In the genomic region with DNA sequence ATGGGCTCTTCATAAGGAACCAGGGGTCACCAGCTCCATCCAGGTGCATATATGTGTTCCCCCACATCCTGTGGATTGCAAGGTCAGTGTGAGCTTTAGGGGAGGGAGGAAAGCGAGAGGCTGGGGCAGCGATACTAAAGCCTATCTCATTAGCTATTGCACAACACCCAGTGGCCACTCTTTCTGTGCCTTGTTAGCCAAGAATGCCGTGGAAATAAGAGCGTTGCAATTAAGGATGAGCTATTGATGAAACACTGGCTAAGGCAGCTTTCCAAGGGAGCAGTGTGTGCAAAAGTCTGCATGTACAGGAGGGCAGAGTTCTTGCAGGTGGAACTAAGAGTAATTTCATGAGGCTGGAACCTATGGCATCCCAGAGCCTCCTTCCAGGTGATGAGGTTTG, we compare ENCODE assay signal across 20 cellular contexts. TPM values are rescaled to one million over a fixed set of nuclear protein-coding genes. Genes with fewer than 3 reads are reported as not detected.
A peak's percentile ranks its signal among the peaks of the same experiment; 100 is the strongest.
DNase-seq lines count a peak whose midpoint lies in the region; ATAC-seq, FAIRE-seq and TF ChIP-seq lines count a peak whose summit lies in the region.
"Had no signal": no experiment of that assay in that cellular context is flagged by ENCODE, and none has a peak within 500 bp of the region (broad histone marks: within the 10 kb centered on the region; RNA-seq: fewer than 3 reads in every experiment).

No MANE protein-coding gene starts in this region.

- no peak for TF ChIP-seq RAD21 in H1 (IDR thresholded peaks at IDR 0.05 in 1 of 2, conservative IDR thresholded peaks at IDR 0.05 in 1 of 2; ENCODE audit: low read depth in 2 of 2, low read length in 2 of 2)

- no peak for TF ChIP-seq POLR2A in H1 (IDR thresholded peaks at IDR 0.05; ENCODE audit: control extremely low read depth in 1 of 2, low read depth in 2 of 2, low read length in 2 of 2)

- peaks cover 0 to 13% (median 0%) of the 10 kb centered on the region in 4 experiments; a peak in 2 of 8 replicates for H3K36me3 ChIP-seq in H1 (ENCODE audit: control insufficient read depth in 2 of 4, insufficient read depth in 4 of 4, low read length in 3 of 4)
- H3K36me3 ChIP-seq: HAP-1 had no signal

- no peaks in the 10 kb centered on the region; the same call in 1 of the 2 replicates for H3K23me2 ChIP-seq in H1 (ENCODE audit: low read depth, low read length)

- H3K27ac ChIP-seq in H1 (ENCODE audit: low read depth, low read length) = peak overlapping the region; percentile 48; the same call in 1 of the 2 replicates
- H3K27ac ChIP-seq: 22Rv1, GM23248 had no signal

- peak overlapping the region; percentile 34; the same call in 1 of the 2 replicates for H3K18ac ChIP-seq in H1 (ENCODE audit: extremely low read depth, low read length)

- DNase-seq in activated naive CD4-positive, alpha-beta T cell treated with anti-CD3 and anti-CD28 coated beads, Interleukin-2, amount 50 U/mL, for 72 hours (ENCODE audit: low spot score in 2 of 2) = no peak
- DNase-seq in T-helper 17 cell (no peak), H1 (ENCODE audit: low read depth in 1 of 2, low spot score in 2 of 2) (no peak), Right ventricle myocardium superior (no peak)
- DNase-seq in stimulated activated effector memory CD8-positive, alpha-beta T cell treated with anti-CD3 and anti-CD28 coated beads, Interleukin-12 subunit alpha, Interleukin-12 subunit beta, amount 100 ng/mL, for 72 hours (ENCODE audit: low spot score in 2 of 2) = no peak
- DNase-seq: Caco-2; CD8-positive, alpha-beta T cell; DND-41; GDM1; GM23248; KBM-7 had no signal

- no peaks in the 10 kb centered on the region for H3K9me3 ChIP-seq in T-helper 17 cell (ENCODE audit: control insufficient read depth, low read length, poor library complexity, severe bottlenecking)
- no peaks in the 10 kb centered on the region for H3K9me3 ChIP-seq in H1 (ENCODE audit: insufficient read depth in 2 of 2, low read depth in 1 of 2, low read length in 1 of 2)
- H3K9me3 ChIP-seq: Caco-2, HAP-1 had no signal

- peak overlapping the region; percentile 93; the same call in 1 of the 2 replicates for H2BK5ac ChIP-seq in H1 (ENCODE audit: low read depth, low read length)

- no peaks in the 10 kb centered on the region for H3K9me3 Mint-ChIP-seq in activated naive CD4-positive, alpha-beta T cell treated with anti-CD3 and anti-CD28 coated beads, Interleukin-2, amount 50 U/mL, for 24 hours
- no peaks in the 10 kb centered on the region for H3K9me3 Mint-ChIP-seq in activated naive CD4-positive, alpha-beta T cell treated with anti-CD3 and anti-CD28 coated beads, Interleukin-2, amount 50 U/mL, for 72 hours
- no peaks in the 10 kb centered on the region for H3K9me3 Mint-ChIP-seq in stimulated activated effector memory CD8-positive, alpha-beta T cell treated with anti-CD3 and anti-CD28 coated beads, Interleukin-12 subunit alpha, Interleukin-12 subunit beta, amount 100 ng/mL, for 72 hours
- H3K9me3 Mint-ChIP-seq: CD14-positive monocyte; CD8-positive, alpha-beta T cell had no signal

- CTCF ChIA-PET in H1 (lab: Charles Lee; ENCODE audit: partially characterized antibody) = interaction anchor here (0.7 to 1.7 kb wide), 3 partner anchors 10 to 378 kb away, joined by 3 to 4 read pairs (median 3); no protein-coding TSS in a partner anchor

- H3K56ac ChIP-seq in H1 (replicated peaks; ENCODE audit: insufficient read length, low read depth, low read length) = no peak overlapping the region

- no peak overlapping the region for H3K4me3 ChIP-seq in H1 (ENCODE audit: extremely low read depth in 1 of 4, insufficient read depth in 2 of 4, low read depth in 3 of 4, low read length in 4 of 4)
- H3K4me3 ChIP-seq: GM23248, HAP-1 had no signal

- H3K4me1 ChIP-seq in H1 (replicated peaks in 1 of 4; ENCODE audit: control insufficient read depth in 3 of 4, insufficient read depth in 4 of 4, low read length in 3 of 4) = peaks cover 3 to 25% (median 21%) of the 10 kb centered on the region in 4 experiments
- H3K4me1 ChIP-seq: Caco-2 had no signal

- peak overlapping the region; percentile 26 for H4K91ac ChIP-seq in H1 (replicated peaks; ENCODE audit: insufficient read length, low read length)

- POLR2A ChIA-PET in H1 (lab: Charles Lee; ENCODE audit: partially characterized antibody) = interaction anchor here (0.7 to 1.3 kb wide), 2 partner anchors 10 to 94 kb away, joined by 3 to 4 read pairs; no protein-coding TSS in a partner anchor

- no peaks in the 10 kb centered on the region; the same call in 1 of the 2 replicates for H3K79me1 ChIP-seq in H1 (ENCODE audit: low read depth, low read length)

- no peak overlapping the region for H4K8ac ChIP-seq in H1 (ENCODE audit: extremely low read depth, insufficient read depth, low read length)

- no peak for TF ChIP-seq CTCF in H1 (IDR thresholded peaks at IDR 0.05; ENCODE audit: control extremely low read depth in 1 of 3, insufficient read depth in 1 of 3, low read depth in 1 of 3, low read length in 3 of 3)

- peak overlapping the region; percentile 44 for H4K5ac ChIP-seq in H1 (ENCODE audit: insufficient read length, low read depth, low read length)

- H3K4me2 ChIP-seq in H1 (ENCODE audit: insufficient read depth in 1 of 2, low read depth in 2 of 2, low read length in 2 of 2) = no peak overlapping the region

- H3K14ac ChIP-seq in H1 (ENCODE audit: insufficient read length) = no peak overlapping the region

- H2BK120ac ChIP-seq in H1 (replicated peaks; ENCODE audit: low read depth, low read length) = peak overlapping the region; percentile 90

- H2BK20ac ChIP-seq in H1 (ENCODE audit: low read length) = peak overlapping the region; percentile 62

- no peaks in the 10 kb centered on the region for H4K20me1 ChIP-seq in H1 (replicated peaks in 1 of 2; ENCODE audit: control insufficient read depth in 1 of 2, insufficient read depth in 2 of 2, low read length in 2 of 2)

- H2BK15ac ChIP-seq in H1 (ENCODE audit: low read length) = 0 out of 2 replicates have a peak overlapping the region, but pooled peaks have one; percentile 1

- FAIRE-seq in H1 (lab: Jason Lieb, UNC) = no peak
- FAIRE-seq: GM19239, HTR-8/SVneo had no signal

- 90% methylated on average over 4 of the region's 4 CpGs; no CpG with 5 or more reads in 1 of the 2 experiments for WGBS in H1 (ENCODE audit: extremely low coverage in 1 of 2, insufficient coverage in 1 of 2, insufficient read length in 1 of 2, insufficient replicate concordance in 2 of 2, low coverage in 1 of 2, low lambda C conversion rate in 2 of 2, missing lambda C conversion rate in 1 of 2), 2 experiments

- no peaks in the 10 kb centered on the region for H3K27me3 ChIP-seq in H1 (replicated peaks in 1 of 4; ENCODE audit: control insufficient read depth in 3 of 4, extremely low read depth in 1 of 4, insufficient read depth in 3 of 4, low read length in 3 of 4)

- peaks cover 0 to 21% of the 10 kb centered on the region in 2 experiments; a peak in 2 of 4 replicates for H3K79me2 ChIP-seq in H1 (ENCODE audit: control insufficient read depth in 1 of 2, insufficient read depth in 2 of 2, low read length in 2 of 2)

- H3K27ac Mint-ChIP-seq in activated naive CD4-positive, alpha-beta T cell treated with anti-CD3 and anti-CD28 coated beads, Interleukin-2, amount 50 U/mL, for 24 hours = peak overlapping the region; percentile 1
- no peak overlapping the region for H3K27ac Mint-ChIP-seq in activated naive CD4-positive, alpha-beta T cell treated with anti-CD3 and anti-CD28 coated beads, Interleukin-2, amount 50 U/mL, for 72 hours
- peak overlapping the region; percentile 77 for H3K27ac Mint-ChIP-seq in T-helper 17 cell
- H3K27ac Mint-ChIP-seq in stimulated activated effector memory CD8-positive, alpha-beta T cell treated with anti-CD3 and anti-CD28 coated beads, Interleukin-12 subunit alpha, Interleukin-12 subunit beta, amount 100 ng/mL, for 72 hours = no peak overlapping the region
- H3K27ac Mint-ChIP-seq: CD14-positive monocyte; CD8-positive, alpha-beta T cell had no signal

- intact Hi-C loops in Right ventricle myocardium superior (cut with DNase I) = loop anchor here (10.0 kb wide), 1 partner anchor 1283 kb away; the partner anchor contains the start of genes CCDC122 and LACC1

- TF ChIP-seq EP300 in H1 (IDR thresholded peaks at IDR 0.05; ENCODE audit: borderline replicate concordance in 1 of 2, low read depth in 2 of 2, low read length in 2 of 2) = no peak

- H3K4ac ChIP-seq in H1 (replicated peaks; ENCODE audit: insufficient read length, low read depth, low read length) = peak overlapping the region; percentile 30

- H3K23ac ChIP-seq in H1 (ENCODE audit: insufficient read length) = no peak overlapping the region

- peaks cover 2% of the 10 kb centered on the region for H3K27me3 Mint-ChIP-seq in activated naive CD4-positive, alpha-beta T cell treated with anti-CD3 and anti-CD28 coated beads, Interleukin-2, amount 50 U/mL, for 24 hours
- H3K27me3 Mint-ChIP-seq in T-helper 17 cell = peaks cover 63% of the 10 kb centered on the region

- H2BK12ac ChIP-seq in H1 (ENCODE audit: low read depth, low read length) = peak overlapping the region; percentile 6; the same call in 1 of the 2 replicates

- no peak overlapping the region for H3K4me3 Mint-ChIP-seq in activated naive CD4-positive, alpha-beta T cell treated with anti-CD3 and anti-CD28 coated beads, Interleukin-2, amount 50 U/mL, for 24 hours
- H3K4me3 Mint-ChIP-seq in T-helper 17 cell = no peak overlapping the region
- no peak overlapping the region for H3K4me3 Mint-ChIP-seq in stimulated activated effector memory CD8-positive, alpha-beta T cell treated with anti-CD3 and anti-CD28 coated beads, Interleukin-12 subunit alpha, Interleukin-12 subunit beta, amount 100 ng/mL, for 72 hours
- H3K4me3 Mint-ChIP-seq: CD14-positive monocyte; CD8-positive, alpha-beta T cell had no signal

- H3K9ac ChIP-seq in H1 (replicated peaks in 1 of 4; ENCODE audit: extremely low read depth in 1 of 4, low read depth in 3 of 4, low read length in 3 of 4) = no peak overlapping the region
- H3K9ac ChIP-seq: GM23248 had no signal

- H3K36me3 Mint-ChIP-seq in activated naive CD4-positive, alpha-beta T cell treated with anti-CD3 and anti-CD28 coated beads, Interleukin-2, amount 50 U/mL, for 24 hours = no peaks in the 10 kb centered on the region
- no peaks in the 10 kb centered on the region for H3K36me3 Mint-ChIP-seq in activated naive CD4-positive, alpha-beta T cell treated with anti-CD3 and anti-CD28 coated beads, Interleukin-2, amount 50 U/mL, for 72 hours
- H3K36me3 Mint-ChIP-seq in T-helper 17 cell (ENCODE audit: low read depth) = no peaks in the 10 kb centered on the region
- H3K36me3 Mint-ChIP-seq in stimulated activated effector memory CD8-positive, alpha-beta T cell treated with anti-CD3 and anti-CD28 coated beads, Interleukin-12 subunit alpha, Interleukin-12 subunit beta, amount 100 ng/mL, for 72 hours = no peaks in the 10 kb centered on the region
- H3K36me3 Mint-ChIP-seq: CD14-positive monocyte; CD8-positive, alpha-beta T cell had no signal

- H3K4me1 Mint-ChIP-seq in activated naive CD4-positive, alpha-beta T cell treated with anti-CD3 and anti-CD28 coated beads, Interleukin-2, amount 50 U/mL, for 24 hours = no peaks in the 10 kb centered on the region
- peaks cover 2% of the 10 kb centered on the region for H3K4me1 Mint-ChIP-seq in T-helper 17 cell
- no peaks in the 10 kb centered on the region for H3K4me1 Mint-ChIP-seq in stimulated activated effector memory CD8-positive, alpha-beta T cell treated with anti-CD3 and anti-CD28 coated beads, Interleukin-12 subunit alpha, Interleukin-12 subunit beta, amount 100 ng/mL, for 72 hours

- no peak for ATAC-seq in activated naive CD4-positive, alpha-beta T cell treated with anti-CD3 and anti-CD28 coated beads, Interleukin-2, amount 50 U/mL, for 72 hours
- ATAC-seq in T-helper 17 cell (no peak), GM21723 (IDR thresholded peaks at IDR 0.05; ENCODE audit: unreplicated experiment) (no peak), Right ventricle myocardium superior (ENCODE audit: poor library complexity) (no peak)
- ATAC-seq in stimulated activated effector memory CD8-positive, alpha-beta T cell treated with anti-CD3 and anti-CD28 coated beads, Interleukin-12 subunit alpha, Interleukin-12 subunit beta, amount 100 ng/mL, for 72 hours = no peak
- ATAC-seq: CD8-positive, alpha-beta T cell had no signal

- H2AFZ ChIP-seq in H1 (ENCODE audit: low read length) = no peak overlapping the region
- H2AFZ ChIP-seq: GM23248 had no signal

- no peak overlapping the region for H2AK5ac ChIP-seq in H1 (ENCODE audit: low read depth, low read length)

RNA-seq across cellular contexts. Expression of gene TNFSF11, which starts 17.6 kb away (rescaled TPM):
- total RNA-seq in activated naive CD4-positive, alpha-beta T cell treated with anti-CD3 and anti-CD28 coated beads, Interleukin-2, amount 50 U/mL, for 72 hours = under 1 TPM; 0.32 to 0.37 TPM
- total RNA-seq in T-helper 17 cell (not detected), Right ventricle myocardium superior (not detected)
- 11.7 and 12.0 TPM in 2 replicates for total RNA-seq in H1 (2021; fragmentation: NEBNext Ultra II Directional; extraction: Animal tissue kit (Norgen Biotek cat#: 25700))
- 5.2 and 9.3 TPM in 2 replicates for polyA plus RNA-seq in H1 (2011; rRNA removed)
- polyA plus RNA-seq in H1 (2011; cell fraction: cytosol; rRNA removed) = 6.4 TPM
- 3.9 TPM for polyA plus RNA-seq in H1 (2011; cell fraction: nucleus; rRNA removed)
- polyA plus RNA-seq in H1 (2012, experiment 1 of 2) = 9.9 to 16.0 TPM (median 10.4 TPM) in 4 replicates
- 2.6 TPM for polyA plus RNA-seq in H1 (2012, experiment 2 of 2)
- 7.4 TPM for polyA plus RNA-seq in H1 (2013, experiment 1 of 2)
- polyA plus RNA-seq in H1 (2013, experiment 2 of 2) = 8.1 TPM
- polyA minus RNA-seq in H1 (2011; rRNA and poly(A)+ RNA removed) = 13.2 and 24.0 TPM in 2 replicates
- 6.2 TPM for polyA minus RNA-seq in H1 (2011; cell fraction: cytosol; rRNA and poly(A)+ RNA removed)
- 8.0 TPM for polyA minus RNA-seq in H1 (2011; cell fraction: nucleus; rRNA and poly(A)+ RNA removed)
- total RNA-seq: A673; Caco-2; CD8-positive, alpha-beta T cell; GM23248 had no signal
- polyA plus RNA-seq: BJ, CD14-positive monocyte, GM23248 had no signal

Comparison
In these comparisons a context has a peak if more than half of its experiments do, and no peak if none do; other contexts are left out.
1. H3K27ac Mint-ChIP-seq: peak in activated naive CD4-positive, alpha-beta T cell treated with anti-CD3 and anti-CD28 coated beads, Interleukin-2, amount 50 U/mL, for 24 hours (single experiment) and T-helper 17 cell (single experiment); none in activated naive CD4-positive, alpha-beta T cell treated with anti-CD3 and anti-CD28 coated beads, Interleukin-2, amount 50 U/mL, for 72 hours (0 of 2) and stimulated activated effector memory CD8-positive, alpha-beta T cell treated with anti-CD3 and anti-CD28 coated beads, Interleukin-12 subunit alpha, Interleukin-12 subunit beta, amount 100 ng/mL, for 72 hours (single experiment).